1 cellular context compared by ENCODE assay signal in the genomic region with DNA sequence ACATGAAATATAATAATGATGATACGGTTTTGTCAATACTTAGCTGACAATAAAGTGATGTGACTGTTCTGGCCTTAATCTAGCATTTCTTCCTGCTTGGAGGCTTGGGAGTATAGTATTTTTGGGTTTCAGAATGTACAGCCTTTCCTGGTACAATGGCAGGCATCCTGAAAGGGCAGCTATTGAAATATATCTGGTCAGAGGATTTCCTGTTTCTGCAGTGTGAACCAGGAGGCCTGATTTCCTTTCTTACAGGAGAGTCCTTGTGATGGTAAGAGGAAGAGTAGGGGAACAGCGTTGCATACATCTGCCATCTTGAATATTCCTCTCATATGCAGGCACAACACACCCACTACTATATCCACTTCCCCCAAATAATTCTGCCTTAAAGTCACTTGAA.
TF ChIP-seq lines count a peak whose summit lies in the region.

No MANE protein-coding gene starts in this region.

TF ChIP-seq in GM12878, 131 proteins besides CTCF, POLR2A, EP300 and RAD21 (continued from another document):
- TF ChIP-seq ASH2L (IDR thresholded peaks at IDR 0.05; ENCODE audit: borderline replicate concordance, low read depth) (no peak), NFYA (IDR thresholded peaks at IDR 0.05; ENCODE audit: borderline replicate concordance, low read depth, low read length) (no peak), NFIC (IDR thresholded peaks at IDR 0.05; ENCODE audit: low read depth, low read length) (no peak)
